In the genomic region with DNA sequence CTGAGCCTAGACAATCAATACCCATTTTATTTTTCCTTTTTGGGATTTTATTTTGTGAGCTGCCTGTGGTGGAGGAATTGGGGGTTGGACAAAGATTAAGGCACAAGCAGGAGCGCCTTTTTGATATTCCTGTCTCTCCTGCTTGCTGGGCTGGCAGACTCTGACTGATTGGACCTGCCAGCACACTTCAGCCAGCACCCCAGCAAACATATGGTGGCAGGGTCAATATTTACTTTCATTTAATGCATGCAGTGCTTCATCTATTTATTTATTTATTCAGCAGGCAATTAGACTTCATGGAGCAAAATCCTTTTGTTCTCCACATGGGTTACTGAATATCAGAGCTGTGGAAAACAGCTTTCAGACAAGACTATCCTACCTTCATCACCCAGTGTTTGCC, we compare ENCODE assay signal across 24 cellular contexts. TPM values are rescaled to one million over a fixed set of nuclear protein-coding genes. Genes with fewer than 3 reads are reported as not detected.
DNase-seq lines count a peak whose midpoint lies in the region; TF ChIP-seq lines count a peak whose summit lies in the region.
"Had no signal": no experiment of that assay in that cellular context is flagged by ENCODE, and none has a peak within 500 bp of the region (broad histone marks: within the 10 kb centered on the region; RNA-seq: fewer than 3 reads in every experiment).

No MANE protein-coding gene starts in this region.

- peaks cover 5% of the 10 kb centered on the region for H3K27me3 Mint-ChIP-seq in activated T-helper 2 cell treated with anti-CD3 and anti-CD28 coated beads, Interferon-gamma antibody, Interleukin-2, Interleukin-4, amounts not matched to agents 10 μg/mL and 5 μg/mL and 100 μg/mL, durations not matched to agents 14 hours and 24 hours and 36 hours (ENCODE audit: low read depth)

- 0 out of 2 replicates have a peak overlapping the region, but pooled peaks have one; percentile 9 for H3K27ac ChIP-seq in VCaP
- H3K27ac ChIP-seq: BLaER1 had no signal

- no peaks in the 10 kb centered on the region for H3K4me1 Mint-ChIP-seq in activated T-helper 2 cell treated with anti-CD3 and anti-CD28 coated beads, Interferon-gamma antibody, Interleukin-2, Interleukin-4, amounts not matched to agents 10 μg/mL and 5 μg/mL and 100 μg/mL, durations not matched to agents 14 hours and 24 hours and 36 hours (ENCODE audit: low read depth)

- no peaks in the 10 kb centered on the region for H3K9me3 Mint-ChIP-seq in activated T-helper 2 cell treated with anti-CD3 and anti-CD28 coated beads, Interferon-gamma antibody, Interleukin-2, Interleukin-4, amounts not matched to agents 10 μg/mL and 5 μg/mL and 100 μg/mL, durations not matched to agents 14 hours and 24 hours and 36 hours
- H3K9me3 Mint-ChIP-seq: HFFc6, type B pancreatic cell had no signal

- intact Hi-C loops in activated T-helper 2 cell treated with anti-CD3 and anti-CD28 coated beads, Interferon-gamma antibody, Interleukin-2, Interleukin-4, amounts not matched to agents 10 μg/mL and 5 μg/mL and 100 μg/mL, durations not matched to agents 14 hours and 24 hours and 36 hours (cut with micrococcal nuclease), result no loop called here

- DNase-seq in DMS79 treated with DMSO at 0.1 percent for 48 hours (lab: John Stamatoyannopoulos, UW), result peak; percentile 57
- DNase-seq in NCI-H1930 (lab: John Stamatoyannopoulos, UW), result peak; percentile 2 to 6
- peak; percentile 84 for DNase-seq in NCI-H510A treated with DMSO at 0.1 percent for 48 hours (lab: John Stamatoyannopoulos, UW)
- DNase-seq in SIG-M5 (lab: John Stamatoyannopoulos, UW), result no peak
- DNase-seq in activated T-helper 2 cell treated with anti-CD3 and anti-CD28 coated beads, Interferon-gamma antibody, Interleukin-2, Interleukin-4, amounts not matched to agents 10 μg/mL and 5 μg/mL and 100 μg/mL, durations not matched to agents 14 hours and 24 hours and 36 hours (ENCODE audit: low spot score), result no peak
- DNase-seq in islet precursor cell, result no peak
- DNase-seq: activated CD4-positive, alpha-beta T cell treated with anti-CD3 and anti-CD28 coated beads for 4 hours; activated CD8-positive, alpha-beta memory T cell treated with anti-CD3 and anti-CD28 coated beads for 24 hours; activated effector memory CD4-positive, alpha-beta T cell treated with Interleukin-2 at 50 U/mL for 16 hours; activated T-cell treated with anti-CD3 and anti-CD28 coated beads for 4 hours; EL; HFFc6; left ventricle myocardium superior; NCI-H1694; NCI-H2227 treated with DMSO at 0.1 percent for 48 hours; posterior cingulate gyrus; right cardiac atrium; Right ventricle myocardium superior; stimulated activated naive CD4-positive, alpha-beta T cell had no signal

- TF ChIP-seq CTCF in VCaP (conservative IDR thresholded peaks at IDR 0.05), result no peak

- no peaks in the 10 kb centered on the region for H3K36me3 Mint-ChIP-seq in activated T-helper 2 cell treated with anti-CD3 and anti-CD28 coated beads, Interferon-gamma antibody, Interleukin-2, Interleukin-4, amounts not matched to agents 10 μg/mL and 5 μg/mL and 100 μg/mL, durations not matched to agents 14 hours and 24 hours and 36 hours (ENCODE audit: low read depth)
- H3K36me3 Mint-ChIP-seq: activated naive CD8-positive, alpha-beta T cell; type B pancreatic cell had no signal

- no peak overlapping the region for H3K27ac Mint-ChIP-seq in activated T-helper 2 cell treated with anti-CD3 and anti-CD28 coated beads, Interferon-gamma antibody, Interleukin-2, Interleukin-4, amounts not matched to agents 10 μg/mL and 5 μg/mL and 100 μg/mL, durations not matched to agents 14 hours and 24 hours and 36 hours
- H3K27ac Mint-ChIP-seq: activated naive CD8-positive, alpha-beta T cell; HFFc6; type B pancreatic cell had no signal

- H3K4me3 Mint-ChIP-seq in activated T-helper 2 cell treated with anti-CD3 and anti-CD28 coated beads, Interferon-gamma antibody, Interleukin-2, Interleukin-4, amounts not matched to agents 10 μg/mL and 5 μg/mL and 100 μg/mL, durations not matched to agents 14 hours and 24 hours and 36 hours (ENCODE audit: low read depth), result no peak overlapping the region
- H3K4me3 Mint-ChIP-seq: activated naive CD8-positive, alpha-beta T cell; HFFc6; type B pancreatic cell had no signal

RNA-seq across cellular contexts. Expression of a gene that starts 48.4 kb away (rescaled TPM):
- 0.34 and 0.68 TPM in 2 replicates for total RNA-seq in activated T-helper 2 cell treated with anti-CD3 and anti-CD28 coated beads, Interferon-gamma antibody, Interleukin-2, Interleukin-4, amounts not matched to agents 10 μg/mL and 5 μg/mL and 100 μg/mL, durations not matched to agents 14 hours and 24 hours and 36 hours
- total RNA-seq: M059J had no signal

Comparison
In these comparisons a context has a peak if more than half of its experiments do, and no peak if none do; other contexts are left out.
1. DNase-seq: peak in DMS79 treated with DMSO at 0.1 percent for 48 hours (single experiment), NCI-H1930 (2 of 2) and NCI-H510A treated with DMSO at 0.1 percent for 48 hours (single experiment); none in SIG-M5 (single experiment), activated T-helper 2 cell treated with anti-CD3 and anti-CD28 coated beads, Interferon-gamma antibody, Interleukin-2, Interleukin-4, amounts not matched to agents 10 μg/mL and 5 μg/mL and 100 μg/mL, durations not matched to agents 14 hours and 24 hours and 36 hours (single experiment) and islet precursor cell (single experiment).